Comparison of ENCODE assay signal across 1 cellular context in genomic region chr1:7224644-7225043, GRCh38.
TF ChIP-seq lines count a peak whose summit lies in the region.

No MANE protein-coding gene starts in this region.

TF ChIP-seq in WTC11, 78 proteins besides CTCF, POLR2A, EP300 and RAD21 (continued from another document):
- TF ChIP-seq ZBTB21 (CRISPR knock-in tag; IDR thresholded peaks at IDR 0.05; ENCODE audit: borderline replicate concordance) (no peak), RORB (CRISPR knock-in tag; IDR thresholded peaks at IDR 0.05) (no peak), SMAD4 (CRISPR knock-in tag; IDR thresholded peaks at IDR 0.05) (no peak), ZNF121 (CRISPR knock-in tag; IDR thresholded peaks at IDR 0.05) (no peak), JAZF1 (CRISPR knock-in tag; IDR thresholded peaks at IDR 0.05) (no peak), SMAD3 (CRISPR knock-in tag; IDR thresholded peaks at IDR 0.05; ENCODE audit: borderline replicate concordance) (no peak), E2F1 (CRISPR knock-in tag; IDR thresholded peaks at IDR 0.05) (no peak), FOXP1 (CRISPR knock-in tag; IDR thresholded peaks at IDR 0.05; ENCODE audit: borderline replicate concordance) (no peak), USF2 (CRISPR knock-in tag; IDR thresholded peaks at IDR 0.05) (peak; percentile 81), USF1 (CRISPR knock-in tag; IDR thresholded peaks at IDR 0.05) (peak; percentile 77)
